ENCODE assay signal across 22 cellular contexts in the genomic region with DNA sequence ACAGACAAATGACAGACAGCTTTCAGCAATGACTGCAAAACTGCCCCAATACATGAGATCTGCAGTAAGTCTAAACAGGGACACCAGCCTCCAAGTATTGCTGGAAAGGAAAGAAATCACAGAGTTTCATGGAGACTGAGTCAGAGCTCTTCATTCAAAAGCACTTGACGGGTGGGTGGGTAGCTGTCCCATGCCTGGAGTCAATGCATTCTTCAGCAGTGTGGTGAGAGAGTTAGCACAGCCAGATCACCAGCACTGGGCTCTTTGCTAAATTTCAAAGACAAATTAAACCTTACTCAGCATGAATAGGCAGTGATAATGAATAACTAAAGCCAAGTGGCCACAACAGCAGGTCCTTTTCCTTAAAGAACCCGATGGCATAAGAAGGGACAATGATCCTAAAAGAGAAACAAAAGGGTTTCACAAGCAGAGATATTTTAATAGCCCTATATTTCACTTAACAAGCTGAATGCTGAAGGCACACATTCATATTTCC.
A peak's percentile ranks its signal among the peaks of the same experiment; 100 is the strongest.
DNase-seq lines count a peak whose midpoint lies in the region; ATAC-seq and TF ChIP-seq lines count a peak whose summit lies in the region.
"Had no signal": no experiment of that assay in that cellular context is flagged by ENCODE, and none has a peak within 500 bp of the region (broad histone marks: within the 10 kb centered on the region; RNA-seq: fewer than 3 reads in every experiment).

No MANE protein-coding gene starts in this region.

- no peak overlapping the region for H2BK5ac ChIP-seq in mesenchymal stem cell (ENCODE audit: low read depth, low read length, poor library complexity, severe bottlenecking)

- H3K4me1 ChIP-seq in GM23248 (ENCODE audit: insufficient read depth) (peaks cover 42% of the 10 kb centered on the region), mesenchymal stem cell (ENCODE audit: control insufficient read depth, insufficient read depth, low read depth, low read length) (no peaks in the 10 kb centered on the region), thyroid gland (peaks cover 4 to 21% of the 10 kb centered on the region in 2 donors)
- H3K4me1 ChIP-seq: Caco-2 had no signal

- peak; percentile 37 for DNase-seq in AG10803 (ENCODE audit: low read depth)
- DNase-seq in GM23248: peak; percentile 72
- peak; percentile 4 for DNase-seq in coronary artery (ENCODE audit: low spot score)
- DNase-seq in mesenchymal stem cell: peak; percentile 20
- DNase-seq in stimulated activated CD4-positive, alpha-beta T cell treated with anti-CD3 and anti-CD28 coated beads, Interleukin-2, amount 100 ng/mL, for 48 hours: no peak
- no peak for DNase-seq in thyroid gland
- DNase-seq in activated T-cell treated with anti-CD3 and anti-CD28 coated beads, Interleukin-2, amount 50 U/mL, for 1 hour: no peak
- DNase-seq: AML-193; Caco-2; CD4-positive, alpha-beta T cell; GF-D8; GOT3; KG1; NCI-H1694 treated with DMSO at 0.1 percent for 48 hours; NCI-H2107; NCI-H2227 treated with DMSO at 0.1 percent for 48 hours; NCI-H510A treated with DMSO at 0.1 percent for 48 hours; NCI-H82; OCI-M1; Right ventricle myocardium superior had no signal

- no peak for TF ChIP-seq CTCF in AG10803 (conservative IDR thresholded peaks at IDR 0.05; ENCODE audit: low read length)
- TF ChIP-seq CTCF in coronary artery (IDR thresholded peaks at IDR 0.05): no peak
- TF ChIP-seq CTCF in thyroid gland (IDR thresholded peaks at IDR 0.05): no peak

- no peak overlapping the region for H2BK120ac ChIP-seq in mesenchymal stem cell (ENCODE audit: low read depth, low read length)

- in situ Hi-C loops in GM23248 (cut with MboI): loop anchor here (10.0 kb wide), 1 partner anchor 1189 kb away; no protein-coding TSS in a partner anchor

- H3K36me3 ChIP-seq in GM23248 (ENCODE audit: low read depth) (no peaks in the 10 kb centered on the region), mesenchymal stem cell (ENCODE audit: control insufficient read depth in 1 of 2, insufficient read depth in 2 of 2, low read depth in 1 of 2, low read length in 2 of 2) (no peaks in the 10 kb centered on the region), thyroid gland (no peaks in the 10 kb centered on the region)

- ATAC-seq in GM18907 (IDR thresholded peaks at IDR 0.05; ENCODE audit: unreplicated experiment): no peak
- ATAC-seq: GM12878 had no signal

- no peaks in the 10 kb centered on the region for H3K79me2 ChIP-seq in GM23248 (ENCODE audit: insufficient read depth)

- no peak overlapping the region for H3K18ac ChIP-seq in mesenchymal stem cell (ENCODE audit: low read depth in 1 of 2, low read length in 2 of 2)

- no peak overlapping the region for H2AK5ac ChIP-seq in mesenchymal stem cell (ENCODE audit: low read length, severe bottlenecking)

- H4K20me1 ChIP-seq in GM23248 (ENCODE audit: insufficient read depth): no peaks in the 10 kb centered on the region

- H3K9me2 ChIP-seq in GM23248 (ENCODE audit: insufficient read depth): no peaks in the 10 kb centered on the region

- H2AFZ ChIP-seq in GM23248: no peak overlapping the region
- no peak overlapping the region for H2AFZ ChIP-seq in mesenchymal stem cell (ENCODE audit: low read depth, low read length)

- no peak overlapping the region for H3K23ac ChIP-seq in mesenchymal stem cell (ENCODE audit: low read length in 2 of 2)

- intact Hi-C loops in thyroid gland (cut with DNase I): no loop called here

- H3K4me2 ChIP-seq in GM23248 (ENCODE audit: unreplicated experiment) (peak overlapping the region; percentile 39), mesenchymal stem cell (ENCODE audit: low read length, poor library complexity, severe bottlenecking) (no peak overlapping the region)

- H3K4me3 ChIP-seq in AG10803 (ENCODE audit: low read length): no peak overlapping the region
- no peak overlapping the region for H3K4me3 ChIP-seq in GM23248
- H3K4me3 ChIP-seq in coronary artery: no peak overlapping the region
- no peak overlapping the region for H3K4me3 ChIP-seq in mesenchymal stem cell (ENCODE audit: insufficient read depth in 1 of 2, low read depth in 1 of 2, low read length in 2 of 2)
- H3K4me3 ChIP-seq in thyroid gland (replicated peaks in 1 of 3): no peak overlapping the region
- H3K4me3 ChIP-seq: GM12878 had no signal

- no peaks in the 10 kb centered on the region for H3K79me1 ChIP-seq in mesenchymal stem cell (replicated peaks; ENCODE audit: low read length, poor library complexity, severe bottlenecking)

- no peak overlapping the region for H4K91ac ChIP-seq in mesenchymal stem cell (ENCODE audit: low read length)

- no peak overlapping the region for H2BK12ac ChIP-seq in mesenchymal stem cell (ENCODE audit: low read length in 2 of 2)

- no peak overlapping the region for H2BK15ac ChIP-seq in mesenchymal stem cell (ENCODE audit: low read depth, poor library complexity, severe bottlenecking)

- H3K9ac ChIP-seq in GM23248: no peak overlapping the region
- H3K9ac ChIP-seq in mesenchymal stem cell (ENCODE audit: low read length): peak overlapping the region; percentile 15

- H3K9me3 ChIP-seq in GM23248 (ENCODE audit: low read depth) (no peaks in the 10 kb centered on the region), mesenchymal stem cell (ENCODE audit: control insufficient read depth, low read length) (peaks cover 15% of the 10 kb centered on the region), thyroid gland (no peaks in the 10 kb centered on the region)

- H3K27ac ChIP-seq in GM23248: peak overlapping the region; percentile 8; the same call in 1 of the 2 replicates
- no peak overlapping the region for H3K27ac ChIP-seq in coronary artery
- no peak overlapping the region for H3K27ac ChIP-seq in mesenchymal stem cell (ENCODE audit: low read length, poor library complexity, severe bottlenecking)
- H3K27ac ChIP-seq in thyroid gland: no peak overlapping the region

- no peak overlapping the region for H4K8ac ChIP-seq in mesenchymal stem cell (ENCODE audit: low read length)

- no peak overlapping the region for H3K14ac ChIP-seq in mesenchymal stem cell (ENCODE audit: low read length in 2 of 2)

- peaks cover 38% of the 10 kb centered on the region for H3F3A ChIP-seq in GM23248 (ENCODE audit: insufficient read depth)

- no peak overlapping the region for H3K4ac ChIP-seq in mesenchymal stem cell (ENCODE audit: low read depth in 1 of 2, low read length in 2 of 2)

- no peak for TF ChIP-seq POLR2A in thyroid gland (IDR thresholded peaks at IDR 0.05)

- H3K27me3 ChIP-seq in GM23248 (replicated peaks; ENCODE audit: insufficient read depth) (no peaks in the 10 kb centered on the region), mesenchymal stem cell (ENCODE audit: control insufficient read depth in 1 of 2, insufficient read depth in 1 of 2, low read length in 2 of 2) (no peaks in the 10 kb centered on the region), thyroid gland (no peaks in the 10 kb centered on the region)

- WGBS in GM23248 (ENCODE audit: low coverage in 1 of 2, low lambda C conversion rate in 2 of 2, missing lambda C conversion rate in 2 of 2), 2 experiments: 41 to 44% methylated on average over 2 of the region's 2 CpGs
- 82% methylated on average over 2 of the region's 2 CpGs for WGBS in mesenchymal stem cell
- WGBS in thyroid gland, 2 donors: 62 to 67% methylated on average over 2 of the region's 2 CpGs

Comparison
In these comparisons a context has a peak if more than half of its experiments do, and no peak if none do; other contexts are left out.
1. DNase-seq: peak in AG10803 (single experiment), GM23248 (single experiment), coronary artery (single experiment) and mesenchymal stem cell (single experiment); none in stimulated activated CD4-positive, alpha-beta T cell treated with anti-CD3 and anti-CD28 coated beads, Interleukin-2, amount 100 ng/mL, for 48 hours (0 of 2), thyroid gland (0 of 2) and activated T-cell treated with anti-CD3 and anti-CD28 coated beads, Interleukin-2, amount 50 U/mL, for 1 hour (single experiment).